In the genomic region with DNA sequence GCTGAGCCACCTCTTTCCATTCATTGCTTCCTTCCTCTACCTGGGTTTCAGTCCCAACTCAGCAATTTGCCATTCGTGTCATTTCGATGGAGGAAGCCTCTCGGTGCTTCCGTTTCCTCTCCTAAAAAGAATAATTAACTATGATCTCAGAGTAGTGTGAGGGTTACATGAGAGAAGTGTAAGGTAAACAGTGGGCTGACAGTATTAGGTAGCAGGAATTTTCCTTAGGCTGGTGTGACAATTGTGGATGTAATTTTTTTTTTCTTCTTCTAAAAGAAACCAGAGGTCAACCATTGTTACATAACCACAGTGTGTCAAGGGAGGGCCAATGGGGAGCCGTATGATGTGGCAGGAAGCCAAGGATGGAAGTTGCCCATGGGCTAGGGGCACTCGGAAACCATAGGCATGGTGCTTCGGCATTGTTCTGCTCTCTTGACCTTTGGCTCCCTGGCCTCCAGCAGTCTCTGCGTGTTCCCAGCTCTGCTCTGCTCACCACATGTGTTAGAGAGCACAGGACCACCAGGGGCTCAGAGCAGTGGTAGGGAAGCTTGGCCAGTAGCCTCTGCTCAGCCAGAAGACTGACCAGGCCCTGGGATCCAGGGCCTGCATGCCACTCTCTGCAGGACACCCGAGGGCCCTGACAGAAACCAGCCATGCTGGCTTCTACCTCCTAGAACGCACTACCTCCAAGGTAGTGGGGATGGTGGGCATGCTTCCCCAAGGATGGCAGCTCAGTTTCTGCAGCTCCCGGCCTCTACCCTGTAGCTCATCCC, we compare ENCODE assay signal across 1 cellular context.
TF ChIP-seq lines count a peak whose summit lies in the region.

No MANE protein-coding gene starts in this region.

TF ChIP-seq in H1, 55 proteins besides CTCF, POLR2A, EP300 and RAD21:
- TF ChIP-seq, protein P1, sequence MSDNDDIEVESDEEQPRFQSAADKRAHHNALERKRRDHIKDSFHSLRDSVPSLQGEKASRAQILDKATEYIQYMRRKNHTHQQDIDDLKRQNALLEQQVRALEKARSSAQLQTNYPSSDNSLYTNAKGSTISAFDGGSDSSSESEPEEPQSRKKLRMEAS (IDR thresholded peaks at IDR 0.05) = no peak
- TF ChIP-seq SP2 (IDR thresholded peaks at IDR 0.05; ENCODE audit: low read length) = no peak
TF ChIP-seq in H1: peak in this region for 0.
